In the genomic region with DNA sequence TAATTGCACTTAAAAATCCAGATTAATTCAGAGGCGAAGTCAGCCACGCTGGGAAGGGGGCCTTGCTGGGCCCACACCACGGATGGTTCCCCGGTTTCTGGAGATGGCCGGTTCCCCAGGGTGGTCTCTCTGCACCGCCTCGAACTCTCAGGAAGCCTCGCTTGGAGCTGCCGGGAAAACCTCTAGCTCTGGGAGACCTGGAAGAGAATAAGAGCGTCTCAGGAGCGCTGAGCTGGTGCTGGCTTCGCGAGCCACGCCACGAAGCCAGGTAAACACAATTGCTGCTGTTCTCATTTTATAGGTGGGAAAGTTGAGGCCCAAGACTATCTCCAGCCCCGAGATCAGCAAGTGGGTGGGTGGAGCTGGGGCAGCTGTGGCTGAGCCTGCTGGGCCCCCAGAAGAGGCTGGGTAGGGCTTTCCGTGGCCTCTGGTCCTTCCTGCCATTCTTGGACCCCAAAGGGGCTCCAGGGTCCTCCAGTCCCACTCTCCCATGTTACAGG, we compare ENCODE assay signal across 29 cellular contexts.
"Had no signal": no experiment of that assay in that cellular context is flagged by ENCODE, and none has a peak within 500 bp of the region (broad histone marks: within the 10 kb centered on the region; RNA-seq: fewer than 3 reads in every experiment).

No MANE protein-coding gene starts in this region.

- H3K27ac Mint-ChIP-seq: activated CD4-positive, alpha-beta T cell treated with anti-CD3 and anti-CD28 coated beads, Interleukin-2, amount 10 ng/mL, durations not matched to agents 24 days and 14 days; activated CD8-positive, alpha-beta T cell treated with anti-CD3 and anti-CD28 coated beads for 36 hours; activated naive CD4-positive, alpha-beta T cell treated with anti-CD3 and anti-CD28 coated beads for 36 hours; activated naive CD4-positive, alpha-beta T cell treated with anti-CD3 and anti-CD28 coated beads, Interleukin-2, amount 50 U/mL, for 72 hours; activated T-cell treated with anti-CD3 and anti-CD28 coated beads, Interleukin-2, amount 50 U/mL, for 24 hours; activated T-helper 2 cell treated with anti-CD3 and anti-CD28 coated beads, Interferon-gamma antibody, Interleukin-2, Interleukin-4, amounts not matched to agents 10 μg/mL and 5 μg/mL and 100 μg/mL, durations not matched to agents 14 hours and 24 hours and 36 hours had no signal

- H3K4me1 Mint-ChIP-seq: activated CD4-positive, alpha-beta T cell treated with anti-CD3 and anti-CD28 coated beads, Interleukin-2, amount 10 ng/mL, durations not matched to agents 24 days and 14 days had no signal

- H3K27ac ChIP-seq: adrenal gland, Peyer's patch, SJCRH30, SK-N-MC, WERI-Rb-1 had no signal

- H3K27me3 ChIP-seq: Peyer's patch, SJCRH30 had no signal

- H3K9me3 ChIP-seq: adrenal gland, Peyer's patch, SJCRH30 had no signal

- H3K36me3 Mint-ChIP-seq: activated naive CD4-positive, alpha-beta T cell treated with anti-CD3 and anti-CD28 coated beads, Interleukin-2, amount 50 U/mL, for 72 hours; brain had no signal

- H3K27me3 Mint-ChIP-seq: activated CD4-positive, alpha-beta T cell treated with anti-CD3 and anti-CD28 coated beads, Interleukin-2, amount 10 ng/mL, durations not matched to agents 24 days and 14 days; brain had no signal

- ATAC-seq: activated CD8-positive, alpha-beta T cell treated with anti-CD3 and anti-CD28 coated beads for 36 hours; activated naive CD4-positive, alpha-beta T cell treated with anti-CD3 and anti-CD28 coated beads, Interleukin-2, amount 50 U/mL, for 72 hours; PC-3 had no signal

- H3K4me3 Mint-ChIP-seq: activated CD4-positive, alpha-beta T cell treated with anti-CD3 and anti-CD28 coated beads, Interleukin-2, amount 10 ng/mL, durations not matched to agents 24 days and 14 days; activated CD8-positive, alpha-beta T cell treated with anti-CD3 and anti-CD28 coated beads for 36 hours; activated naive CD4-positive, alpha-beta T cell treated with anti-CD3 and anti-CD28 coated beads for 36 hours; activated T-cell treated with anti-CD3 and anti-CD28 coated beads, Interleukin-2, amount 50 U/mL, for 24 hours; brain had no signal

- H3K4me3 ChIP-seq: adrenal gland, K562, Peyer's patch, SJCRH30, SK-N-MC had no signal

- H3K4me1 ChIP-seq: adrenal gland, Peyer's patch, SJCRH30 had no signal

- H3K36me3 ChIP-seq: adrenal gland, Peyer's patch, SJCRH30, WERI-Rb-1 had no signal

- DNase-seq: activated CD4-positive, alpha-beta T cell treated with anti-CD3 and anti-CD28 coated beads, Interleukin-2, amount 10 ng/mL, durations not matched to agents 24 days and 14 days; activated CD4-positive, alpha-beta T cell treated with anti-CD3 and anti-CD28 coated beads, Interleukin-2, amount 50 U/mL, for 4 hours; activated CD8-positive, alpha-beta T cell treated with anti-CD3 and anti-CD28 coated beads for 36 hours; activated gamma-delta T cell; activated naive CD4-positive, alpha-beta T cell treated with anti-CD3 and anti-CD28 coated beads for 36 hours; activated T-cell treated with anti-CD3 and anti-CD28 coated beads, Interleukin-2, amount 50 U/mL, for 24 hours; adrenal gland; NCI-H1092 treated with DMSO at 0.1 percent for 48 hours; NCI-H1417; NCI-H146; NCI-H187; NCI-H2029 treated with DMSO at 0.1 percent for 48 hours; NCI-H2107; NCI-H2171; NCI-H510A; NCI-H526; NCI-H748 treated with DMSO at 0.1 percent for 48 hours; NK-92 treated with Interleukin-12 subunit alpha and Interleukin-12 subunit beta, amount 100 ng/mL, for 24 hours; PC-3; Peyer's patch; RPMI8226; SJCRH30; T1000; WERI-Rb-1 had no signal

- H3K9me3 Mint-ChIP-seq: activated CD4-positive, alpha-beta T cell treated with anti-CD3 and anti-CD28 coated beads, Interleukin-2, amount 10 ng/mL, durations not matched to agents 24 days and 14 days; activated CD8-positive, alpha-beta T cell treated with anti-CD3 and anti-CD28 coated beads for 36 hours; activated naive CD4-positive, alpha-beta T cell treated with anti-CD3 and anti-CD28 coated beads for 36 hours; activated naive CD4-positive, alpha-beta T cell treated with anti-CD3 and anti-CD28 coated beads, Interleukin-2, amount 50 U/mL, for 72 hours; activated T-cell treated with anti-CD3 and anti-CD28 coated beads, Interleukin-2, amount 50 U/mL, for 24 hours; activated T-helper 2 cell treated with anti-CD3 and anti-CD28 coated beads, Interferon-gamma antibody, Interleukin-2, Interleukin-4, amounts not matched to agents 10 μg/mL and 5 μg/mL and 100 μg/mL, durations not matched to agents 14 hours and 24 hours and 36 hours; brain had no signal
